2 cellular contexts compared by ENCODE assay signal in genomic region chr1:111591946-111592345, GRCh38.
TF ChIP-seq lines count a peak whose summit lies in the region.

No MANE protein-coding gene starts in this region.

TF ChIP-seq in H1, 55 proteins besides CTCF, POLR2A, EP300 and RAD21:
- TF ChIP-seq HDAC2 (IDR thresholded peaks at IDR 0.05; ENCODE audit: borderline replicate concordance in 1 of 2, low read depth in 2 of 2, low read length in 2 of 2) (no peak), NANOG (IDR thresholded peaks at IDR 0.05; ENCODE audit: insufficient read depth, low read depth, low read length, poor library complexity, severe bottlenecking) (no peak), RXRA (IDR thresholded peaks at IDR 0.05; ENCODE audit: insufficient read depth, low read depth, low read length) (no peak), SP1 (IDR thresholded peaks at IDR 0.05; ENCODE audit: low read depth, low read length) (no peak), POU5F1 (IDR thresholded peaks at IDR 0.05; ENCODE audit: low read depth, low read length) (no peak), CHD7 (IDR thresholded peaks at IDR 0.05; ENCODE audit: insufficient replicate concordance, low read length) (no peak), CHD2 (IDR thresholded peaks at IDR 0.05; ENCODE audit: low read length) (no peak), SIRT6 (IDR thresholded peaks at IDR 0.05; ENCODE audit: low read length) (no peak), HDAC6 (IDR thresholded peaks at IDR 0.05; ENCODE audit: low read depth, low read length) (no peak), KDM1A (IDR thresholded peaks at IDR 0.05; ENCODE audit: borderline replicate concordance, low read length) (no peak), KDM5A (IDR thresholded peaks at IDR 0.05; ENCODE audit: low read length) (no peak), SP2 (IDR thresholded peaks at IDR 0.05; ENCODE audit: low read length) (no peak)
- TF ChIP-seq, protein P1, sequence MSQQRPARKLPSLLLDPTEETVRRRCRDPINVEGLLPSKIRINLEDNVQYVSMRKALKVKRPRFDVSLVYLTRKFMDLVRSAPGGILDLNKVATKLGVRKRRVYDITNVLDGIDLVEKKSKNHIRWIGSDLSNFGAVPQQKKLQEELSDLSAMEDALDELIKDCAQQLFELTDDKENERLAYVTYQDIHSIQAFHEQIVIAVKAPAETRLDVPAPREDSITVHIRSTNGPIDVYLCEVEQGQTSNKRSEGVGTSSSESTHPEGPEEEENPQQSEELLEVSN (IDR thresholded peaks at IDR 0.05) = no peak

TF ChIP-seq in HEK293T, 16 proteins besides CTCF, POLR2A, EP300 and RAD21:
- no peak for TF ChIP-seq L3MBTL2 (conservative IDR thresholded peaks at IDR 0.05)
- no peak for TF ChIP-seq BHLHE40 (IDR thresholded peaks at IDR 0.05; ENCODE audit: borderline replicate concordance)
- no peak for TF ChIP-seq ELF4 (IDR thresholded peaks at IDR 0.05)
- no peak for TF ChIP-seq ARNT (IDR thresholded peaks at IDR 0.05)
- no peak for TF ChIP-seq NFRKB (IDR thresholded peaks at IDR 0.05)
- TF ChIP-seq TARDBP (IDR thresholded peaks at IDR 0.05) = no peak
- no peak for TF ChIP-seq FOXA1 (IDR thresholded peaks at IDR 0.05)
- no peak for TF ChIP-seq HDGF (IDR thresholded peaks at IDR 0.05; ENCODE audit: borderline replicate concordance)
- no peak for TF ChIP-seq FOXK2 (IDR thresholded peaks at IDR 0.05)
- no peak for TF ChIP-seq SUZ12 (IDR thresholded peaks at IDR 0.05)
- no peak for TF ChIP-seq LEF1 (IDR thresholded peaks at IDR 0.05; ENCODE audit: borderline replicate concordance)
- TF ChIP-seq SP1 (IDR thresholded peaks at IDR 0.05) = no peak
- no peak for TF ChIP-seq CTBP1 (IDR thresholded peaks at IDR 0.05; ENCODE audit: borderline replicate concordance)
- TF ChIP-seq, protein P2, sequence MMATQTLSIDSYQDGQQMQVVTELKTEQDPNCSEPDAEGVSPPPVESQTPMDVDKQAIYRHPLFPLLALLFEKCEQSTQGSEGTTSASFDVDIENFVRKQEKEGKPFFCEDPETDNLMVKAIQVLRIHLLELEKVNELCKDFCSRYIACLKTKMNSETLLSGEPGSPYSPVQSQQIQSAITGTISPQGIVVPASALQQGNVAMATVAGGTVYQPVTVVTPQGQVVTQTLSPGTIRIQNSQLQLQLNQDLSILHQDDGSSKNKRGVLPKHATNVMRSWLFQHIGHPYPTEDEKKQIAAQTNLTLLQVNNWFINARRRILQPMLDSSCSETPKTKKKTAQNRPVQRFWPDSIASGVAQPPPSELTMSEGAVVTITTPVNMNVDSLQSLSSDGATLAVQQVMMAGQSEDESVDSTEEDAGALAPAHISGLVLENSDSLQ (IDR thresholded peaks at IDR 0.05) = no peak
